In the genomic region with DNA sequence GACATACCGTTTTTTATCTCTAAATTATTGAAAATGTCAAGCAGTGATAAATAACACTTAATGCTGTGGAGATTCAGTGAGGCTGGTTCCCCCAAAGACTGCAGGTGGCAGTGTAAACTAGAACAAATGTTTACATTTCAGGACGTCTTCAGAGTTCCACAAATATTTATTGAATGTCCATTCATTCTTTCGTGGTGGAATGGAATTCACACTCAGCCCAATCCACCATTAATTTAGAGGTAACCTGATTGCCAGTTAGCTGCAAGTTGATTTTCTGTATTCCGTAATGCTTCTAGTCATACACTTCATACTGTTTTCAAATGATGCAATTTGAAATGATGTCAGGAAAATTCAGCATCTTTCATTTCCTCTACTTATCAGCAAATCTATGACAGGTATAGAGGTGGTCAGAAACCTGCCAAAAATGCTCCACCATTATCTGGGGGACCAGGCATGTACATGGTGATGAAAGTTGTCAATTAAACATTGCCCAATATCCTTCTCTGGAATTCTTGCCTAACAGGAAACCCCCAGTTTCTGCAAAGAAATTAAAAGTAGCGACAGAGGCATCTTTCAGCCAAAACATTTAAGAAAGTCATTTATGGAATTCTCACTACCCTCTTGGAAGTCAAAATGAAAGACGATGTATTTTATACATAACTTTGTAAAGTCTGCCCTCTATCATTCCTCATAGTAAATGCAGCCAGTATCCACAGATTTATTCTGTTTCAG, we compare ENCODE assay signal across 8 cellular contexts.
DNase-seq lines count a peak whose midpoint lies in the region; ATAC-seq, FAIRE-seq and TF ChIP-seq lines count a peak whose summit lies in the region.

No MANE protein-coding gene starts in this region.

- peak overlapping the region; percentile 26 for H3K4me2 ChIP-seq in DOHH2 (ENCODE audit: low read length)

- no peaks in the 10 kb centered on the region for H3K79me2 ChIP-seq in DOHH2 (ENCODE audit: control insufficient read depth, low read length)

- no peak for TF ChIP-seq POLR2A in suprapubic skin (IDR thresholded peaks at IDR 0.05)

- no peaks in the 10 kb centered on the region for H3K9me3 ChIP-seq in DOHH2 (ENCODE audit: control insufficient read depth, insufficient read depth, low read length)
- H3K9me3 ChIP-seq in WERI-Rb-1 (ENCODE audit: severe bottlenecking) = peaks cover 4% of the 10 kb centered on the region
- H3K9me3 ChIP-seq in suprapubic skin = peaks cover 4% of the 10 kb centered on the region

- H3K27ac ChIP-seq in DOHH2 (ENCODE audit: low read depth, low read length) (no peak overlapping the region), WERI-Rb-1 (no peak overlapping the region), suprapubic skin (no peak overlapping the region)

- peak; percentile 97 for FAIRE-seq in A204.1 (lab: Jason Lieb, UNC)

- H3K27me3 ChIP-seq in DOHH2 (ENCODE audit: control insufficient read depth, low read length) (no peaks in the 10 kb centered on the region), WERI-Rb-1 (ENCODE audit: insufficient read depth, low read depth, severe bottlenecking) (no peaks in the 10 kb centered on the region), suprapubic skin (no peaks in the 10 kb centered on the region)

- no peaks in the 10 kb centered on the region for H4K20me1 ChIP-seq in DOHH2 (ENCODE audit: control insufficient read depth, insufficient read depth, low read depth, low read length)

- no peaks in the 10 kb centered on the region for H3K9me2 ChIP-seq in DOHH2 (replicated peaks; ENCODE audit: control insufficient read depth, low read length)

- H3K4me3 ChIP-seq in DOHH2 (ENCODE audit: low read length) = no peak overlapping the region
- no peak overlapping the region for H3K4me3 ChIP-seq in WERI-Rb-1 (ENCODE audit: low read depth, low read length)
- H3K4me3 ChIP-seq in suprapubic skin = no peak overlapping the region

- intact Hi-C loops in left ventricle myocardium superior (cut with micrococcal nuclease) = no loop called here

- ATAC-seq in left ventricle myocardium superior = peak; percentile 45
- no peak for ATAC-seq in HG03439 (IDR thresholded peaks at IDR 0.05; ENCODE audit: unreplicated experiment)

- 9% methylated on average over 6 of the region's 6 CpGs for WGBS in suprapubic skin

- no peaks in the 10 kb centered on the region for H3F3A ChIP-seq in DOHH2 (ENCODE audit: control insufficient read depth, insufficient read depth)

- H3K4me1 ChIP-seq in DOHH2 (ENCODE audit: control insufficient read depth, low read length) = no peaks in the 10 kb centered on the region
- H3K4me1 ChIP-seq in suprapubic skin = peaks cover 7% of the 10 kb centered on the region

- TF ChIP-seq EP300 in suprapubic skin (IDR thresholded peaks at IDR 0.05) = no peak

- TF ChIP-seq CTCF in DOHH2 (IDR thresholded peaks at IDR 0.05; ENCODE audit: low read depth, low read length, poor library complexity, severe bottlenecking) (peak; percentile 29), WERI-Rb-1 (IDR thresholded peaks at IDR 0.05; ENCODE audit: low read depth, low read length) (0 out of 2 replicates have a peak, but pooled peaks have one; percentile 23), suprapubic skin (IDR thresholded peaks at IDR 0.05) (peak; percentile 1 to 20)

- peak; percentile 71 for DNase-seq in M059J (ENCODE audit: low read depth)
- no peak for DNase-seq in WERI-Rb-1
- DNase-seq in left ventricle myocardium superior = no peak
- DNase-seq in suprapubic skin (ENCODE audit: low spot score in 2 of 2) = no peak
- DNase-seq in cortex of kidney (lab: John Stamatoyannopoulos, UW) = no peak

- no peaks in the 10 kb centered on the region for H3K36me3 ChIP-seq in DOHH2 (ENCODE audit: control insufficient read depth, low read length)
- no peaks in the 10 kb centered on the region for H3K36me3 ChIP-seq in WERI-Rb-1
- H3K36me3 ChIP-seq in suprapubic skin = no peaks in the 10 kb centered on the region
